ENCODE assay signal across 10 cellular contexts in the genomic region with DNA sequence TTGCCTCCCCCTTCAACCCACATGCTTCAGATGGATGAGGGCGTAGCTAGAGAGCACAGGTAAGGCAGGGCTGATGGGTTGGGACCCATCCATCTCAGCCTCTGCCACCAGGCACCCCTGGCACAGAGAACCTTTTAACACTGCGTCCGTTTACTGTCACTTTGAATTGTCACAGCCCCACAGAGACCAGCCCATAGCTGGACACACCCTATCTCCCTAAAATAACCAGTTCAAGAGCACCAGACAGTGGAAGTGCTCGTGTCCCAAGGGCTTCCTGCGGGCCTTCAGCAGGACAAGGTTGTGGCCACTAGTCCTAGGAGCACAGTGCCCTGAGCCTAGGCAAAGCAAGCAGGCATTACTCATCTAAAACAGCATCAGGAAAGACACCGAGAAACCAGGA. TPM values are rescaled to one million over a fixed set of nuclear protein-coding genes. Genes with fewer than 3 reads are reported as not detected.
"Had no signal": no experiment of that assay in that cellular context is flagged by ENCODE, and none has a peak within 500 bp of the region (broad histone marks: within the 10 kb centered on the region; RNA-seq: fewer than 3 reads in every experiment).

No MANE protein-coding gene starts in this region.

RNA-seq across cellular contexts. Expression of gene BUB1, which starts 20.4 kb away (rescaled TPM):
- total RNA-seq: ascending aorta, body of pancreas had no signal

RNA-seq across cellular contexts. Expression of gene ACOXL, which starts 34.1 kb away (rescaled TPM):
- total RNA-seq: activated naive CD4-positive, alpha-beta T cell treated with anti-CD3 and anti-CD28 coated beads for 36 hours; activated naive CD8-positive, alpha-beta T cell treated with anti-CD3 and anti-CD28 coated beads for 36 hours; activated naive CD8-positive, alpha-beta T cell treated with anti-CD3 and anti-CD28 coated beads, Interleukin-2, amount 10 ng/mL, durations not matched to agents 7 days and 5 days; aorta; ascending aorta; breast epithelium; bronchial epithelial cell; cardiac septum; chondrocyte had no signal
